In genomic region chr4:41213563-41214157, GRCh38 we compare ENCODE assay signal across 8 cellular contexts. TPM values are rescaled to one million over a fixed set of nuclear protein-coding genes. Genes with fewer than 3 reads are reported as not detected.
DNase-seq lines count a peak whose midpoint lies in the region; ATAC-seq and TF ChIP-seq lines count a peak whose summit lies in the region.

No MANE protein-coding gene starts in this region.

- no peak for DNase-seq in T-helper 2 cell treated with Interferon-gamma antibody and Interleukin-4, amounts not matched to agents 5 μg/mL and 100 μg/mL, for 36 hours (ENCODE audit: low spot score)
- DNase-seq in T-helper 2 cell = no peak
- no peak for DNase-seq in SK-N-SH
- no peak for DNase-seq in fibroblast of pulmonary artery (ENCODE audit: low read depth)
- peak; percentile 37 to 66 (median 60) for DNase-seq in ovary
- DNase-seq in NCI-H1105 treated with DMSO at 0.1 percent for 48 hours (lab: John Stamatoyannopoulos, UW) = no peak
- DNase-seq in H4 (ENCODE audit: low spot score) = no peak

- no peaks in the 10 kb centered on the region for H3K9me3 Mint-ChIP-seq in T-helper 2 cell treated with Interferon-gamma antibody and Interleukin-4, amounts not matched to agents 5 μg/mL and 100 μg/mL, for 36 hours

- H3K27me3 Mint-ChIP-seq in T-helper 2 cell treated with Interferon-gamma antibody and Interleukin-4, amounts not matched to agents 5 μg/mL and 100 μg/mL, for 36 hours (ENCODE audit: low read depth) = peaks cover 66% of the 10 kb centered on the region

- CTCF ChIA-PET in SK-N-SH (lab: Yijun Ruan, JAX) = interaction anchor here (0.6 to 9.5 kb wide), 43 partner anchors 9 to 900 kb away, joined by 3 to 196 read pairs (median 4); partner anchors contain the start of gene NSUN7

- no peak for TF ChIP-seq POLR2A in ovary (IDR thresholded peaks at IDR 0.05)

- TF ChIP-seq CTCF in SK-N-SH (IDR thresholded peaks at IDR 0.05) = no peak
- no peak for TF ChIP-seq CTCF in fibroblast of pulmonary artery (IDR thresholded peaks at IDR 0.05; ENCODE audit: low read length, missing control alignments)
- TF ChIP-seq CTCF in ovary (IDR thresholded peaks at IDR 0.05) = no peak

- no peak overlapping the region for H2AFZ ChIP-seq in SK-N-SH (ENCODE audit: low read depth)

- H3F3A ChIP-seq in SK-N-SH (replicated peaks; ENCODE audit: insufficient read depth) = peaks cover 22% of the 10 kb centered on the region

- H3K4me3 ChIP-seq in SK-N-SH (ENCODE audit: low read depth in 2 of 2, low read length in 1 of 2) (peak overlapping the region; percentile 75 to 85), fibroblast of pulmonary artery (replicated peaks; ENCODE audit: low read depth, low read length) (peak overlapping the region; percentile 96), ovary (peak overlapping the region; percentile 82)

- no peaks in the 10 kb centered on the region; the same call in 1 of the 2 replicates for H4K20me1 ChIP-seq in SK-N-SH (ENCODE audit: insufficient read depth)

- peak overlapping the region; percentile 93 for H3K9ac ChIP-seq in SK-N-SH

- WGBS in SK-N-SH (ENCODE audit: low lambda C conversion rate) = 1% methylated on average over 32 of the region's 41 CpGs
- WGBS in ovary, 3 donors = 0 to 1% (median 1%) methylated on average over 39 to 41 of the region's 41 CpGs

- TF ChIP-seq EP300 in SK-N-SH (IDR thresholded peaks at IDR 0.05; ENCODE audit: borderline replicate concordance in 1 of 2, low read depth in 1 of 2, low read length in 1 of 2) = no peak
- no peak for TF ChIP-seq EP300 in ovary (IDR thresholded peaks at IDR 0.05)

- H3K4me1 ChIP-seq in SK-N-SH (ENCODE audit: control insufficient read depth in 1 of 2, insufficient read depth in 2 of 2, low read depth in 1 of 2, low read length in 1 of 2) (peaks cover 4 to 21% of the 10 kb centered on the region in 2 experiments; a peak in 3 of 4 replicates), ovary (ENCODE audit: insufficient read depth) (no peaks in the 10 kb centered on the region)

- POLR2A ChIA-PET in SK-N-SH (lab: Yijun Ruan, JAX) = interaction anchor here (1.1 to 4.3 kb wide), 3 partner anchors 36 to 237 kb away, joined by 3 to 67 read pairs (median 8); partner anchors contain the start of gene UCHL1

- peak; percentile 3 for ATAC-seq in HG02884 (IDR thresholded peaks at IDR 0.05; ENCODE audit: unreplicated experiment)

- H3K36me3 ChIP-seq in SK-N-SH (replicated peaks in 1 of 2; ENCODE audit: control insufficient read depth in 1 of 2, insufficient read depth in 2 of 2, low read length in 1 of 2) = no peaks in the 10 kb centered on the region
- H3K36me3 ChIP-seq in ovary = no peaks in the 10 kb centered on the region

- H3K4me1 Mint-ChIP-seq in T-helper 2 cell treated with Interferon-gamma antibody and Interleukin-4, amounts not matched to agents 5 μg/mL and 100 μg/mL, for 36 hours (ENCODE audit: low read depth) = peaks cover 23% of the 10 kb centered on the region

- intact Hi-C loops in ovary (cut with DNase I) = loop anchor here (2.0 to 10.0 kb wide), 6 partner anchors 89 to 287 kb away; no protein-coding TSS in a partner anchor

- no peak overlapping the region for H3K27ac Mint-ChIP-seq in T-helper 2 cell treated with Interferon-gamma antibody and Interleukin-4, amounts not matched to agents 5 μg/mL and 100 μg/mL, for 36 hours

- no peaks in the 10 kb centered on the region for H3K9me2 ChIP-seq in SK-N-SH

- H3K4me3 Mint-ChIP-seq in T-helper 2 cell treated with Interferon-gamma antibody and Interleukin-4, amounts not matched to agents 5 μg/mL and 100 μg/mL, for 36 hours = peak overlapping the region; percentile 64

- H3K27me3 ChIP-seq in SK-N-SH (ENCODE audit: insufficient read depth) = no peaks in the 10 kb centered on the region
- no peaks in the 10 kb centered on the region for H3K27me3 ChIP-seq in ovary

- H3K4me2 ChIP-seq in SK-N-SH = peak overlapping the region; percentile 79

- no peaks in the 10 kb centered on the region for H3K9me3 ChIP-seq in SK-N-SH
- no peaks in the 10 kb centered on the region for H3K9me3 ChIP-seq in ovary

- H3K36me3 Mint-ChIP-seq in T-helper 2 cell treated with Interferon-gamma antibody and Interleukin-4, amounts not matched to agents 5 μg/mL and 100 μg/mL, for 36 hours (ENCODE audit: low read depth) = no peaks in the 10 kb centered on the region

- peak overlapping the region; percentile 71 to 93 for H3K27ac ChIP-seq in SK-N-SH (ENCODE audit: low read depth in 2 of 2, low read length in 1 of 2)
- peak overlapping the region; percentile 53 to 66 for H3K27ac ChIP-seq in ovary

- TF ChIP-seq RAD21 in SK-N-SH (IDR thresholded peaks at IDR 0.05; ENCODE audit: low read length) = no peak

- H3K79me2 ChIP-seq in SK-N-SH (ENCODE audit: insufficient read depth) = peaks cover 56% of the 10 kb centered on the region

TF ChIP-seq in SK-N-SH, 30 proteins besides CTCF, POLR2A, EP300 and RAD21:
- TF ChIP-seq TEAD4 (IDR thresholded peaks at IDR 0.05; ENCODE audit: borderline replicate concordance, insufficient read depth) = no peak
- TF ChIP-seq MXI1 (IDR thresholded peaks at IDR 0.05; ENCODE audit: low read depth, low read length) = peak; percentile 45; the same call in 1 of the 2 replicates
- TF ChIP-seq RFX5 (IDR thresholded peaks at IDR 0.05; ENCODE audit: low read length) = no peak
- no peak for TF ChIP-seq RCOR1 (IDR thresholded peaks at IDR 0.05; ENCODE audit: low read length)
- no peak for TF ChIP-seq EZH2phosphoT487 (IDR thresholded peaks at IDR 0.05; ENCODE audit: borderline replicate concordance, low read depth)
- TF ChIP-seq CHD2 (IDR thresholded peaks at IDR 0.05; ENCODE audit: low read length, partially characterized antibody) = no peak

RNA-seq across cellular contexts. Expression of gene APBB2, which starts 0.7 kb away (rescaled TPM):
- 49.8 and 56.6 TPM in 2 replicates for polyA plus RNA-seq in SK-N-SH (2012; rRNA removed)
- 42.3 and 54.5 TPM in 2 replicates for polyA plus RNA-seq in SK-N-SH (2012; cell fraction: cytosol; rRNA removed)
- polyA plus RNA-seq in SK-N-SH (2012; cell fraction: nucleus; rRNA removed) = 71.4 and 112 TPM in 2 replicates
- total RNA-seq in ovary = 100 to 1,000 TPM in 4 of 7 donors, 10 to 100 TPM in 3; 73.4 to 163 (median 101) TPM
- polyA plus RNA-seq in ovary = 10 to 100 TPM; 30.9 to 76.7 TPM
- total RNA-seq in H4 (2014; rRNA removed; shearing (Covaris generic)) = 25.5 and 25.7 TPM in 2 replicates

RNA-seq across cellular contexts. Expression of gene UCHL1, which starts 43.1 kb away (rescaled TPM):
- polyA plus RNA-seq in SK-N-SH (2012; rRNA removed) = 1,518 and 1,901 TPM in 2 replicates
- 1,568 and 1,703 TPM in 2 replicates for polyA plus RNA-seq in SK-N-SH (2012; cell fraction: cytosol; rRNA removed)
- polyA plus RNA-seq in SK-N-SH (2012; cell fraction: nucleus; rRNA removed) = 3,000 and 3,222 TPM in 2 replicates
- 100 to 1,000 TPM in 2 of 7 donors, 10 to 100 TPM in 5; 35.3 to 140 (median 54.4) TPM for total RNA-seq in ovary
- 100 to 1,000 TPM; 116 to 172 TPM for polyA plus RNA-seq in ovary
- total RNA-seq in H4 (2014; rRNA removed; shearing (Covaris generic)) = 3,870 and 4,075 TPM in 2 replicates

Comparison
In these comparisons a context has a peak if more than half of its experiments do, and no peak if none do; other contexts are left out.
1. DNase-seq: peak in ovary (5 of 5); none in T-helper 2 cell treated with Interferon-gamma antibody and Interleukin-4, amounts not matched to agents 5 μg/mL and 100 μg/mL, for 36 hours (single experiment), T-helper 2 cell (0 of 5), SK-N-SH (single experiment), fibroblast of pulmonary artery (single experiment), NCI-H1105 treated with DMSO at 0.1 percent for 48 hours (single experiment) and H4 (single experiment).
2. RNA of gene UCHL1, which starts 43.1 kb away (total RNA-seq): 3,870 to 4,075 TPM in H4; 35.3 to 140 TPM in ovary; every median in the first group is over 10 times any median in the second.
3. Peak in every context shown above with its lines, with median percentiles within 50 percentile points of each other: H3K4me3 ChIP-seq.